ENCODE assay signal across 20 cellular contexts in genomic region chr2:14677039-14677438, GRCh38. TPM values are rescaled to one million over a fixed set of nuclear protein-coding genes. Genes with fewer than 3 reads are reported as not detected.
"Had no signal": no experiment of that assay in that cellular context is flagged by ENCODE, and none has a peak within 500 bp of the region (broad histone marks: within the 10 kb centered on the region; RNA-seq: fewer than 3 reads in every experiment).

No MANE protein-coding gene starts in this region.

- H3K27me3 ChIP-seq: esophagus muscularis mucosa, stomach, testis, upper lobe of left lung had no signal

- DNase-seq: activated CD4-positive, alpha-beta T cell treated with anti-CD3 and anti-CD28 coated beads for 4 hours; activated CD8-positive, alpha-beta memory T cell treated with anti-CD3 and anti-CD28 coated beads, Interleukin-2, amount 50 U/mL, for 4 hours; activated CD8-positive, alpha-beta T cell treated with anti-CD3 and anti-CD28 coated beads for 36 hours; activated gamma-delta T cell; activated T-cell treated with anti-CD3 and anti-CD28 coated beads, Interleukin-2, amount 50 U/mL, for 72 hours; amniotic stem cell; hippocampal formation; kidney; left ventricle myocardium superior; stimulated activated CD4-positive, alpha-beta T cell treated with anti-CD3 and anti-CD28 coated beads, Interleukin-12 subunit alpha, Interleukin-12 subunit beta, amount 100 ng/mL, for 4 hours; stimulated activated CD4-positive, alpha-beta T cell treated with anti-CD3 and anti-CD28 coated beads, Interleukin-2, amount 100 ng/mL, for 24 hours; stomach; testis; upper lobe of left lung had no signal

- H3K4me1 Mint-ChIP-seq: central memory CD8-positive, alpha-beta T cell had no signal

- H3K27ac Mint-ChIP-seq: activated CD8-positive, alpha-beta T cell treated with anti-CD3 and anti-CD28 coated beads for 36 hours; activated naive CD4-positive, alpha-beta T cell treated with anti-CD3 and anti-CD28 coated beads, Interleukin-2, amount 50 U/mL, for 72 hours; activated T-cell treated with anti-CD3 and anti-CD28 coated beads, Interleukin-2, amount 50 U/mL, for 72 hours; brain had no signal

- H3K4me1 ChIP-seq: stomach, testis, upper lobe of left lung had no signal

- H3K27me3 Mint-ChIP-seq: activated CD8-positive, alpha-beta T cell treated with anti-CD3 and anti-CD28 coated beads for 36 hours; central memory CD8-positive, alpha-beta T cell had no signal

- H3K36me3 ChIP-seq: esophagus muscularis mucosa, stomach, upper lobe of left lung had no signal

- H3K9me3 ChIP-seq: esophagus muscularis mucosa, stomach, testis, upper lobe of left lung had no signal

- H3K4me3 ChIP-seq: coronary artery, esophagus muscularis mucosa, stomach, testis, upper lobe of left lung had no signal

- H3K36me3 Mint-ChIP-seq: activated naive CD4-positive, alpha-beta T cell treated with anti-CD3 and anti-CD28 coated beads, Interleukin-2, amount 50 U/mL, for 72 hours; brain had no signal

- H3K9me3 Mint-ChIP-seq: brain; central memory CD8-positive, alpha-beta T cell had no signal

- ATAC-seq: activated CD8-positive, alpha-beta T cell treated with anti-CD3 and anti-CD28 coated beads for 36 hours; activated naive CD4-positive, alpha-beta T cell treated with anti-CD3 and anti-CD28 coated beads, Interleukin-2, amount 50 U/mL, for 72 hours; activated T-cell treated with anti-CD3 and anti-CD28 coated beads, Interleukin-2, amount 50 U/mL, for 72 hours; left ventricle myocardium superior had no signal

- H3K4me3 Mint-ChIP-seq: activated CD8-positive, alpha-beta T cell treated with anti-CD3 and anti-CD28 coated beads for 36 hours; activated T-cell treated with anti-CD3 and anti-CD28 coated beads, Interleukin-2, amount 50 U/mL, for 72 hours; brain; central memory CD8-positive, alpha-beta T cell had no signal

- H3K27ac ChIP-seq: coronary artery, esophagus muscularis mucosa, stomach, testis, upper lobe of left lung had no signal

RNA-seq across cellular contexts. Expression of gene LRATD1, which starts 44.5 kb away (rescaled TPM):
- total RNA-seq: activated CD8-positive, alpha-beta T cell treated with anti-CD3 and anti-CD28 coated beads for 36 hours; activated naive CD4-positive, alpha-beta T cell treated with anti-CD3 and anti-CD28 coated beads, Interleukin-2, amount 50 U/mL, for 72 hours; activated T-cell treated with anti-CD3 and anti-CD28 coated beads, Interleukin-2, amount 50 U/mL, for 72 hours; osteocyte had no signal
